In genomic region chr1:240091614-240092300, GRCh38 we compare ENCODE assay signal across 7 cellular contexts.
DNase-seq lines count a peak whose midpoint lies in the region; ATAC-seq and TF ChIP-seq lines count a peak whose summit lies in the region.

FMN2 (plus strand) TSS chr1:240091883; CDS start chr1:240092110, 227 bp downstream.

- DNase-seq in NCI-H2107 treated with DMSO at 0.1 percent for 48 hours (lab: John Stamatoyannopoulos, UW; ENCODE audit: unreplicated experiment): peak; percentile 62
- DNase-seq in brain microvascular endothelial cell: peak; percentile 8
- no peak for DNase-seq in kidney glomerular epithelial cell (lab: John Stamatoyannopoulos, UW)

- in situ Hi-C loops in brain microvascular endothelial cell (cut with HindIII; ENCODE audit: low pct_ligation_motif_present, low sequenced_read_pairs): no loop called here

- TF ChIP-seq CTCF in brain microvascular endothelial cell (IDR thresholded peaks at IDR 0.05; ENCODE audit: low read depth, low read length, missing control alignments): no peak

- peaks cover 0 to 21% (median 13%) of the 10 kb centered on the region in 5 donors for H3K4me1 ChIP-seq in subcutaneous abdominal adipose tissue (ENCODE audit: control insufficient read depth in 5 of 5, insufficient read depth in 5 of 5, low read length in 5 of 5)

- peak; percentile 53 for ATAC-seq in GM18909 (IDR thresholded peaks at IDR 0.05; ENCODE audit: poor library complexity, unreplicated experiment)
- ATAC-seq in HG02970 (IDR thresholded peaks at IDR 0.05; ENCODE audit: low FRiP score, unreplicated experiment): no peak

- H3K4me3 ChIP-seq in brain microvascular endothelial cell (ENCODE audit: low read depth, low read length): peak within 1 kb of the TSS; percentile 75
- peak within 1 kb of the TSS in 4 of 5 donors; percentile 22 to 49 (median 40) for H3K4me3 ChIP-seq in subcutaneous abdominal adipose tissue (ENCODE audit: low read depth in 1 of 5, low read length in 5 of 5)

- no peaks in the 10 kb centered on the region for H3K27me3 ChIP-seq in brain microvascular endothelial cell (replicated peaks)
- peaks cover 2% of the 10 kb centered on the region for H3K27me3 ChIP-seq in layer of hippocampus (ENCODE audit: control insufficient read depth, insufficient read depth, low read length)
- peaks cover 19 to 42% (median 30%) of the 10 kb centered on the region in 5 donors for H3K27me3 ChIP-seq in subcutaneous abdominal adipose tissue (ENCODE audit: control insufficient read depth in 5 of 5, insufficient read depth in 4 of 5, low read length in 5 of 5)

- H3K27ac ChIP-seq in brain microvascular endothelial cell (peak within 1 kb of the TSS; percentile 3), layer of hippocampus (ENCODE audit: low read depth, low read length) (peak within 1 kb of the TSS; percentile 62), subcutaneous abdominal adipose tissue (ENCODE audit: low read depth, low read length) (no peak within 1 kb of the TSS)

- H3K9ac ChIP-seq in subcutaneous abdominal adipose tissue (ENCODE audit: low read length in 5 of 5): no peak within 1 kb of the TSS

- H3K36me3 ChIP-seq in brain microvascular endothelial cell (replicated peaks) (no peaks in the 10 kb centered on the region), subcutaneous abdominal adipose tissue (ENCODE audit: control insufficient read depth in 5 of 5, insufficient read depth in 5 of 5, low read length in 5 of 5) (no peaks in the 10 kb centered on the region)

- H3K9me3 ChIP-seq in subcutaneous abdominal adipose tissue (ENCODE audit: control insufficient read depth in 5 of 5, low read length in 5 of 5): no peaks in the 10 kb centered on the region
